8 cellular contexts compared by ENCODE assay signal in genomic region chr12:117119592-117120198, GRCh38. TPM values are rescaled to one million over a fixed set of nuclear protein-coding genes. Genes with fewer than 3 reads are reported as not detected.
DNase-seq lines count a peak whose midpoint lies in the region; ATAC-seq and TF ChIP-seq lines count a peak whose summit lies in the region.

No MANE protein-coding gene starts in this region.

- no peak for TF ChIP-seq POLR2A in body of pancreas (IDR thresholded peaks at IDR 0.05)

- no peak overlapping the region for H3K9ac ChIP-seq in NT2/D1 (ENCODE audit: insufficient read length, low read depth)

- H3K9me3 ChIP-seq in NT2/D1 (ENCODE audit: insufficient read depth, low read length) (no peaks in the 10 kb centered on the region), body of pancreas (no peaks in the 10 kb centered on the region), left lung (no peaks in the 10 kb centered on the region)

- intact Hi-C loops in body of pancreas (cut with DNase I): loop anchor here (5.0 kb wide), 1 partner anchor 92 kb away; no protein-coding TSS in a partner anchor
- intact Hi-C loops in left lung (cut with DNase I): loop anchor here in 1 of 2 donors (5.0 kb wide), 1 partner anchor 92 kb away; no protein-coding TSS in a partner anchor

- TF ChIP-seq CTCF in body of pancreas (IDR thresholded peaks at IDR 0.05): peak; percentile 32 to 89 (median 78)
- peak; percentile 60 to 77 for TF ChIP-seq CTCF in left lung (IDR thresholded peaks at IDR 0.05)

- ATAC-seq in body of pancreas (peak; percentile 49), left lung (peak; percentile 78), HG03135 (IDR thresholded peaks at IDR 0.05; ENCODE audit: unreplicated experiment) (no peak), HG03520 (IDR thresholded peaks at IDR 0.05; ENCODE audit: unreplicated experiment) (no peak)

- H3K36me3 ChIP-seq in NT2/D1 (ENCODE audit: insufficient read depth, insufficient read length, low read length): no peaks in the 10 kb centered on the region
- H3K36me3 ChIP-seq in body of pancreas (replicated peaks in 1 of 2; ENCODE audit: insufficient read depth in 1 of 2, low read depth in 2 of 2): no peaks in the 10 kb centered on the region
- H3K36me3 ChIP-seq in left lung: no peaks in the 10 kb centered on the region

- H3K4me1 ChIP-seq in NT2/D1 (ENCODE audit: insufficient read depth, insufficient read length) (peaks cover 5% of the 10 kb centered on the region), body of pancreas (peaks cover 10% of the 10 kb centered on the region), left lung (peaks cover 0 to 5% of the 10 kb centered on the region in 2 donors)

- WGBS in body of pancreas, 2 donors: 38 to 51% methylated on average over 1 to 6 of the region's 6 CpGs

- H3K27me3 ChIP-seq in NT2/D1 (ENCODE audit: insufficient read depth, insufficient read length) (no peaks in the 10 kb centered on the region), body of pancreas (no peaks in the 10 kb centered on the region), left lung (no peaks in the 10 kb centered on the region)

- H3K4me3 ChIP-seq in NT2/D1 (ENCODE audit: insufficient read length, low read depth) (no peak overlapping the region), body of pancreas (no peak overlapping the region), left lung (no peak overlapping the region)

- DNase-seq in COLO668 (lab: John Stamatoyannopoulos, UW; ENCODE audit: unreplicated experiment) (peak; percentile 52), H4 (ENCODE audit: low spot score) (peak; percentile 26), NT2/D1 (ENCODE audit: low read depth, low spot score) (peak; percentile 50), body of pancreas (peak; percentile 34 to 53 (median 49)), left lung (no peak), NCI-H2227 (lab: John Stamatoyannopoulos, UW; ENCODE audit: unreplicated experiment) (no peak)

- H3K27ac ChIP-seq in body of pancreas (no peak overlapping the region), left lung (no peak overlapping the region)

RNA-seq across cellular contexts. Expression of gene TESC, which starts 20.5 kb away (rescaled TPM):
- 3.9 and 8.0 TPM in 2 replicates for total RNA-seq in H4 (2014; rRNA removed; shearing (Covaris generic))
- total RNA-seq in body of pancreas: 100 to 1,000 TPM; 110 to 127 TPM
- total RNA-seq in left lung: 10 to 100 TPM in 1 of 2 donors, 1 to 10 TPM in 1; 8.3 to 10.1 TPM

Comparison
In these comparisons a context has a peak if more than half of its experiments do, and no peak if none do; other contexts are left out.
1. DNase-seq: peak in COLO668 (single experiment), H4 (single experiment), NT2/D1 (single experiment) and body of pancreas (4 of 4); none in left lung (0 of 2) and NCI-H2227 (single experiment).
2. ATAC-seq: peak in body of pancreas (single experiment) and left lung (single experiment); none in HG03135 (single experiment) and HG03520 (single experiment).
3. RNA of gene TESC, which starts 20.5 kb away (total RNA-seq): 110 to 127 TPM in body of pancreas; 8.3 to 10.1 TPM in left lung and 3.9 to 8.0 TPM in H4; every median in the first group is over 4 times any median in the second.